1 cellular context compared by ENCODE assay signal in genomic region chr12:22538336-22538735, GRCh38.
TF ChIP-seq lines count a peak whose summit lies in the region.

No MANE protein-coding gene starts in this region.

TF ChIP-seq in HepG2, 621 proteins besides CTCF, POLR2A, EP300 and RAD21:
- TF ChIP-seq PTBP1 (IDR thresholded peaks at IDR 0.05; ENCODE audit: low read depth, low read length, poor library complexity, severe bottlenecking) (no peak), NCOA1 (CRISPR knock-in tag; IDR thresholded peaks at IDR 0.05) (no peak), MATR3 (CRISPR knock-in tag; IDR thresholded peaks at IDR 0.05) (no peak), ZNF660 (CRISPR knock-in tag; IDR thresholded peaks at IDR 0.05; ENCODE audit: borderline replicate concordance, low read depth) (no peak), NFIC (IDR thresholded peaks at IDR 0.05; ENCODE audit: low read length) (no peak), EED (CRISPR knock-in tag; IDR thresholded peaks at IDR 0.05) (no peak), ATF7 (IDR thresholded peaks at IDR 0.05) (no peak), ATF7 (CRISPR knock-in tag; IDR thresholded peaks at IDR 0.05) (no peak), MEIS1 (CRISPR knock-in tag; IDR thresholded peaks at IDR 0.05; ENCODE audit: borderline replicate concordance) (no peak), KDM3A (CRISPR knock-in tag; IDR thresholded peaks at IDR 0.05; ENCODE audit: low read depth) (no peak), ARNT (IDR thresholded peaks at IDR 0.05) (no peak), ZNF83 (CRISPR knock-in tag; IDR thresholded peaks at IDR 0.05; ENCODE audit: borderline replicate concordance) (no peak), ZNF652 (CRISPR knock-in tag; IDR thresholded peaks at IDR 0.05; ENCODE audit: borderline replicate concordance, low read depth) (no peak), MTF2 (CRISPR knock-in tag; IDR thresholded peaks at IDR 0.05; ENCODE audit: borderline replicate concordance) (no peak), ARID2 (CRISPR knock-in tag; IDR thresholded peaks at IDR 0.05; ENCODE audit: borderline replicate concordance) (no peak), RFXANK (CRISPR knock-in tag; IDR thresholded peaks at IDR 0.05) (no peak), GABPB1 (CRISPR knock-in tag; IDR thresholded peaks at IDR 0.05) (no peak), NONO (IDR thresholded peaks at IDR 0.05) (no peak), NONO (CRISPR knock-in tag; conservative IDR thresholded peaks at IDR 0.05) (no peak), TGIF2 (CRISPR knock-in tag; IDR thresholded peaks at IDR 0.05) (no peak), ZNF530 (CRISPR knock-in tag; IDR thresholded peaks at IDR 0.05; ENCODE audit: low read depth) (no peak)
- TF ChIP-seq, protein P1, sequence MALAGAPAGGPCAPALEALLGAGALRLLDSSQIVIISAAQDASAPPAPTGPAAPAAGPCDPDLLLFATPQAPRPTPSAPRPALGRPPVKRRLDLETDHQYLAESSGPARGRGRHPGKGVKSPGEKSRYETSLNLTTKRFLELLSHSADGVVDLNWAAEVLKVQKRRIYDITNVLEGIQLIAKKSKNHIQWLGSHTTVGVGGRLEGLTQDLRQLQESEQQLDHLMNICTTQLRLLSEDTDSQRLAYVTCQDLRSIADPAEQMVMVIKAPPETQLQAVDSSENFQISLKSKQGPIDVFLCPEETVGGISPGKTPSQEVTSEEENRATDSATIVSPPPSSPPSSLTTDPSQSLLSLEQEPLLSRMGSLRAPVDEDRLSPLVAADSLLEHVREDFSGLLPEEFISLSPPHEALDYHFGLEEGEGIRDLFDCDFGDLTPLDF (CRISPR knock-in tag; IDR thresholded peaks at IDR 0.05): no peak
TF ChIP-seq in HepG2: peak in this region for 0.
